4 cellular contexts compared by ENCODE assay signal in the genomic region with DNA sequence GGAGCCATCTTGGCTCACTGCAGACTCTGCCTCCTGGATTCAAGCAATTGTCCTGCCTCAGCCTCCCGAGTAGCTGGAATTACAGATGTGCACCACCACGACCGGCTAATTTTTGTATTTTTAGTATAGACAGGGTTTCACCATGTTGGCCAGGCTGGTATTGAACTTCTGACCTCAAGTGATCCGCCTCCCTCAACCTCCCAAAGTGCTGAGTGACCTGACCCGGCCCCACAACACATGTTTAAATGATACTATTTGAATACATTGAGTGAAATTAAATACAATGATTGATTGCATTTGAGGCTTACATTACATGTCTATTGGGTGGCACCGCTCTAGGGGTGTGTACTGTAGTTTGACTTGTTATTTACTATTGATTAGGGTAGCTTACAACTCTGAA. TPM values are rescaled to one million over a fixed set of nuclear protein-coding genes. Genes with fewer than 3 reads are reported as not detected.
DNase-seq lines count a peak whose midpoint lies in the region; ATAC-seq, FAIRE-seq and TF ChIP-seq lines count a peak whose summit lies in the region.
"Not testable (repeated sequence)": the region's sequence is repeated elsewhere in the genome, so short reads cannot be mapped to it uniquely, and the experiment has no call there.

No MANE protein-coding gene starts in this region.

- POLR2A ChIA-PET in K562 (lab: Yijun Ruan, JAX): interaction anchor here (0.7 kb wide), 2 partner anchors 28 to 36 kb away, joined by 3 read pairs; no protein-coding TSS in a partner anchor
- POLR2A ChIA-PET in HepG2 (lab: Yijun Ruan, JAX): not testable (repeated sequence)

- not testable (repeated sequence) for TF ChIP-seq EP300 in K562 (IDR thresholded peaks at IDR 0.05; ENCODE audit: low read length); esophagus muscularis mucosa (IDR thresholded peaks at IDR 0.05); HepG2 (IDR thresholded peaks at IDR 0.05; ENCODE audit: low read depth in 2 of 2, low read length in 2 of 2); HepG2 (CRISPR knock-in tag; IDR thresholded peaks at IDR 0.05; ENCODE audit: borderline replicate concordance)

- in situ Hi-C loops in K562 (cut with MboI): not testable (repeated sequence)
- in situ Hi-C loops in HepG2 (cut with HindIII; ENCODE audit: extremely low pct_ligation_motif_present, low pct_unique_long_range_greater_than_20kb): loop anchor here (10.0 kb wide), 1 partner anchor 1446 kb away; no protein-coding TSS in a partner anchor

- H3K27ac ChIP-seq in K562 (ENCODE audit: extremely low read depth, low read depth, low read length); esophagus muscularis mucosa (replicated peaks in 1 of 4); HepG2 (ENCODE audit: extremely low read length, insufficient read depth, low read length); lung (ENCODE audit: low read depth in 1 of 2, low read length in 1 of 2): not testable (repeated sequence)

- intact Hi-C loops in K562 (cut with micrococcal nuclease): loop anchor here (10.0 kb wide), 1 partner anchor 196 kb away; no protein-coding TSS in a partner anchor
- intact Hi-C loops in esophagus muscularis mucosa (cut with DNase I); HepG2 (cut with micrococcal nuclease; ENCODE audit: unreplicated experiment): not testable (repeated sequence)

- H4K20me1 ChIP-seq in K562 (replicated peaks; ENCODE audit: control insufficient read depth, insufficient read depth, low read length); HepG2 (ENCODE audit: insufficient read depth, low read length): not testable (repeated sequence)

- not testable (repeated sequence) for H3K27me3 ChIP-seq in K562 (ENCODE audit: control insufficient read depth in 2 of 2, insufficient read depth in 2 of 2, low read length in 2 of 2); HepG2 (ENCODE audit: control insufficient read depth in 1 of 2, insufficient read depth in 2 of 2, low read length in 2 of 2); lung (ENCODE audit: control insufficient read depth, insufficient read depth)
- peaks cover 0 to 16% (median 0%) of the 10 kb centered on the region in 4 donors for H3K27me3 ChIP-seq in esophagus muscularis mucosa

- not testable (repeated sequence) for BruUV-seq in K562 (replicated peaks; lab: Mats Ljungman, UMichigan); HepG2 (replicated peaks; lab: Mats Ljungman, UMichigan)

- H3K4me1 ChIP-seq in K562 (replicated peaks in 1 of 2; ENCODE audit: control insufficient read depth in 2 of 2, insufficient read depth in 2 of 2, low read length in 2 of 2); esophagus muscularis mucosa; HepG2 (ENCODE audit: insufficient read depth, low read length); lung (ENCODE audit: control insufficient read depth in 2 of 2, insufficient read depth in 2 of 2, low read length in 2 of 2): not testable (repeated sequence)

- ATAC-seq in K562; HepG2; lung (ENCODE audit: insufficient read depth, low FRiP score): not testable (repeated sequence)

- H3K9ac ChIP-seq in K562 (ENCODE audit: insufficient read depth in 1 of 2, low read depth in 2 of 2, low read length in 2 of 2); HepG2 (ENCODE audit: insufficient read depth, low read depth, low read length): not testable (repeated sequence)

- not testable (repeated sequence) for TF ChIP-seq RAD21 in K562 (CRISPR knock-in tag; conservative IDR thresholded peaks at IDR 0.05 in 1 of 2, IDR thresholded peaks at IDR 0.05 in 1 of 2); HepG2 (CRISPR knock-in tag; IDR thresholded peaks at IDR 0.05)

- CTCF ChIA-PET in K562 (lab: Yijun Ruan, JAX; ENCODE audit: low intra/inter-chr PET ratio); HepG2 (lab: Yijun Ruan, JAX; ENCODE audit: low intra/inter-chr PET ratio, low total read pairs): not testable (repeated sequence)

- not testable (repeated sequence) for H3K79me2 ChIP-seq in K562 (ENCODE audit: control insufficient read depth, insufficient read depth, low read length); HepG2 (ENCODE audit: insufficient read depth, low read length)

- TF ChIP-seq POLR2A in K562 (conservative IDR thresholded peaks at IDR 0.05); esophagus muscularis mucosa (IDR thresholded peaks at IDR 0.05; ENCODE audit: low read depth); HepG2 (IDR thresholded peaks at IDR 0.05; ENCODE audit: insufficient read depth in 1 of 2, low read depth in 2 of 2, low read length in 2 of 2): not testable (repeated sequence)

- H3K4me2 ChIP-seq in K562 (ENCODE audit: insufficient read depth, low read length); HepG2 (ENCODE audit: low read depth, low read length): not testable (repeated sequence)

- FAIRE-seq in K562 (lab: Jason Lieb, UNC); HepG2 (lab: Jason Lieb, UNC): not testable (repeated sequence)

- not testable (repeated sequence) for H3K9me1 ChIP-seq in K562 (ENCODE audit: control insufficient read depth, insufficient read depth, low read length)

- H2AFZ ChIP-seq in K562 (ENCODE audit: low read depth, low read length); HepG2 (ENCODE audit: low read length): not testable (repeated sequence)

- DNase-seq in K562 (ENCODE audit: extremely low read depth in 1 of 4, low spot score in 3 of 4); HepG2 (ENCODE audit: low spot score): not testable (repeated sequence)
- DNase-seq in esophagus muscularis mucosa (ENCODE audit: extremely low spot score) (peak; percentile 19), lung (ENCODE audit: low spot score) (peak; percentile 21)

- H3K36me3 ChIP-seq in K562 (ENCODE audit: control insufficient read depth, insufficient read depth, low read length); esophagus muscularis mucosa; HepG2 (replicated peaks in 1 of 2; ENCODE audit: control insufficient read depth in 1 of 2, insufficient read depth in 2 of 2, low read length in 2 of 2); lung (ENCODE audit: control insufficient read depth in 2 of 2, insufficient read depth in 2 of 2, low read length in 2 of 2): not testable (repeated sequence)

- H3K9me3 ChIP-seq in K562 (replicated peaks; ENCODE audit: control insufficient read depth, insufficient read depth, low read depth, low read length); esophagus muscularis mucosa; HepG2 (ENCODE audit: low read length); lung (ENCODE audit: control insufficient read depth in 2 of 2, insufficient read depth in 1 of 2, low read length in 1 of 2): not testable (repeated sequence)

- TF ChIP-seq CTCF in K562 (IDR thresholded peaks at IDR 0.05 in 2 of 3, conservative IDR thresholded peaks at IDR 0.05 in 1 of 3; ENCODE audit: insufficient read depth in 2 of 3, low read depth in 1 of 3, low read length in 3 of 3); esophagus muscularis mucosa (IDR thresholded peaks at IDR 0.05); HepG2 (CRISPR knock-in tag; IDR thresholded peaks at IDR 0.05); lung (IDR thresholded peaks at IDR 0.05; ENCODE audit: control extremely low read depth, extremely low read depth): not testable (repeated sequence)

- WGBS in K562 (ENCODE audit: insufficient coverage, low coverage, missing lambda C conversion rate): 10% methylated on average over 6 of the region's 6 CpGs
- WGBS in esophagus muscularis mucosa: 84% methylated on average over 6 of the region's 6 CpGs
- WGBS in HepG2 (ENCODE audit: low lambda C conversion rate): 12% methylated on average over 6 of the region's 6 CpGs
- 86 to 88% methylated on average over 6 of the region's 6 CpGs for WGBS in lung, 2 donors

- not testable (repeated sequence) for H3K4me3 ChIP-seq in K562; esophagus muscularis mucosa; HepG2 (replicated peaks in 1 of 3; ENCODE audit: insufficient read depth in 1 of 3, low read depth in 2 of 3, low read length in 3 of 3); lung

RNA-seq across cellular contexts. Expression of a gene that starts 56.8 kb away (rescaled TPM):
- 123 and 206 TPM in 2 replicates for total RNA-seq in K562 (2011; cell fraction: chromatin; rRNA removed; ENCODE audit: low replicate concordance)
- total RNA-seq in K562 (2011; cell fraction: nucleolus; rRNA removed): 65.5 and 74.5 TPM in 2 replicates
- 119 and 180 TPM in 2 replicates for total RNA-seq in K562 (2011; cell fraction: nucleoplasm; rRNA removed)
- total RNA-seq in K562 (2014; rRNA removed): 52.4 and 55.6 TPM in 2 replicates
- 73.1 and 81.5 TPM in 2 replicates for total RNA-seq in K562 (2014; rRNA removed; fragmentation: Illumina TruSeq; extraction: Trizol)
- total RNA-seq in K562 (2015; rRNA removed; fragmentation: Illumina TruSeq; extraction: Trizol): 78.8 and 80.4 TPM in 2 replicates
- 140 and 141 TPM in 2 replicates for total RNA-seq in K562 (2021)
- polyA plus RNA-seq in K562 (2011; rRNA removed): 86.1 and 138 TPM in 2 replicates
- 37.4 and 44.4 TPM in 2 replicates for polyA plus RNA-seq in K562 (2011; cell fraction: cytosol; rRNA removed)
- polyA plus RNA-seq in K562 (2011; cell fraction: nucleus; rRNA removed): 287 and 290 TPM in 2 replicates
- 89.0 and 99.0 TPM in 2 replicates for polyA plus RNA-seq in K562 (2012)
- polyA plus RNA-seq in K562 (2014; fragmentation: Illumina TruSeq; extraction: Trizol): 101 and 117 TPM in 2 replicates
- 100 to 1,000 TPM; 148 to 165 TPM for polyA plus RNA-seq in K562 (2014; fragmentation: Nextera tagmentation; extraction: Ambion mirVana)
- 86.5 and 91.3 TPM in 2 replicates for polyA plus RNA-seq in K562 (2014; rRNA removed)
- polyA minus RNA-seq in K562 (2011; rRNA and poly(A)+ RNA removed): 119 and 177 TPM in 2 replicates
- 45.1 and 79.8 TPM in 2 replicates for polyA minus RNA-seq in K562 (2011; cell fraction: cytosol; rRNA and poly(A)+ RNA removed)
- 56.4 and 90.7 TPM in 2 replicates for polyA minus RNA-seq in K562 (2011; cell fraction: nucleus; rRNA and poly(A)+ RNA removed)
- total RNA-seq in esophagus muscularis mucosa: 10 to 100 TPM; 22.4 to 46.1 (median 25.3) TPM
- 184 and 194 TPM in 2 replicates for total RNA-seq in HepG2 (2016; rRNA removed; fragmentation: Illumina TruSeq; extraction: Trizol)
- 15.0 and 16.0 TPM in 2 replicates for total RNA-seq in HepG2 (2016; cell fraction: cytosol; rRNA removed; fragmentation: Illumina TruSeq; extraction: Trizol; ENCODE audit: low read depth)
- 174 and 198 TPM in 2 replicates for total RNA-seq in HepG2 (2016; cell fraction: insoluble cytoplasmic fraction; rRNA removed; fragmentation: Illumina TruSeq; extraction: Trizol)
- total RNA-seq in HepG2 (2016; cell fraction: membrane; rRNA removed; fragmentation: Illumina TruSeq; extraction: Trizol): 47.5 and 54.5 TPM in 2 replicates
- total RNA-seq in HepG2 (2016; cell fraction: nucleus; rRNA removed; fragmentation: Illumina TruSeq; extraction: Trizol): 244 and 253 TPM in 2 replicates
- polyA plus RNA-seq in HepG2 (2011; rRNA removed): 151 and 156 TPM in 2 replicates
- polyA plus RNA-seq in HepG2 (2011; cell fraction: cytosol; rRNA removed): 62.2 and 93.1 TPM in 2 replicates
- 386 and 421 TPM in 2 replicates for polyA plus RNA-seq in HepG2 (2011; cell fraction: nucleus; rRNA removed)
- 116 and 122 TPM in 2 replicates for polyA plus RNA-seq in HepG2 (2012)
- 13.9 and 17.6 TPM in 2 replicates for polyA plus RNA-seq in HepG2 (2016; cell fraction: cytosol; fragmentation: Illumina TruSeq; extraction: Trizol; ENCODE audit: low read depth)
- 195 and 211 TPM in 2 replicates for polyA plus RNA-seq in HepG2 (2016; cell fraction: insoluble cytoplasmic fraction; fragmentation: Illumina TruSeq; extraction: Trizol; ENCODE audit: low read depth)
- polyA plus RNA-seq in HepG2 (2016; cell fraction: membrane; fragmentation: Illumina TruSeq; extraction: Trizol; ENCODE audit: low read depth): 30.9 and 36.1 TPM in 2 replicates
- 597 and 599 TPM in 2 replicates for polyA plus RNA-seq in HepG2 (2016; cell fraction: nucleus; fragmentation: Illumina TruSeq; extraction: Trizol; ENCODE audit: insufficient read depth, low read depth)
- 66.2 and 97.9 TPM in 2 replicates for polyA minus RNA-seq in HepG2 (2011; rRNA and poly(A)+ RNA removed; ENCODE audit: low replicate concordance)
- 39.1 and 45.4 TPM in 2 replicates for polyA minus RNA-seq in HepG2 (2011; cell fraction: cytosol; rRNA and poly(A)+ RNA removed)
- polyA minus RNA-seq in HepG2 (2011; cell fraction: nucleus; rRNA and poly(A)+ RNA removed): 358 and 382 TPM in 2 replicates
- total RNA-seq in lung: 100 to 1,000 TPM in 1 of 2 donors, 10 to 100 TPM in 1; 91.0 to 102 TPM
- 10 to 100 TPM; 61.9 to 98.1 TPM for polyA plus RNA-seq in lung
